Comparison of ENCODE assay signal across 18 cellular contexts in genomic region chr6:75350808-75351207, GRCh38.
"Had no signal": no experiment of that assay in that cellular context is flagged by ENCODE, and none has a peak within 500 bp of the region (broad histone marks: within the 10 kb centered on the region; RNA-seq: fewer than 3 reads in every experiment).

No MANE protein-coding gene starts in this region.

- DNase-seq: colonic mucosa; dermis blood vessel endothelial cell; erythroblast; foreskin keratinocyte; kidney; left colon; spleen; stimulated activated CD4-positive, alpha-beta T cell treated with anti-CD3 and anti-CD28 coated beads, Interleukin-15, amount 100 ng/mL, for 24 hours; stimulated activated CD4-positive, alpha-beta T cell treated with anti-CD3 and anti-CD28 coated beads, Interleukin-1b, Interleukin-23, amount 100 ng/mL, for 48 hours; stimulated activated CD4-positive, alpha-beta T cell treated with anti-CD3 and anti-CD28 coated beads, Interleukin-4, amount 100 ng/mL, for 4 hours; stimulated activated naive B cell treated with anti-CD40 and anti-IgM and Interleukin-4, amounts not matched to agents 10 μg/mL and 1 μg/mL and 100 μg/mL, for 72 hours; stimulated activated naive CD8-positive, alpha-beta T cell treated with anti-CD3 and anti-CD28 coated beads, Interleukin-15, amount 100 ng/mL, for 72 hours; testis had no signal

- H3K9ac ChIP-seq: parathyroid adenoma had no signal

- H3K9me3 Mint-ChIP-seq: natural killer cell treated with Interleukin-12 subunit alpha and Interleukin-12 subunit beta and Interleukin-15 and Interleukin-18, amount 100 ng/mL, for 72 hours; stimulated activated naive CD8-positive, alpha-beta T cell treated with anti-CD3 and anti-CD28 coated beads, Interleukin-15, amount 100 ng/mL, for 72 hours had no signal

- H3K4me3 Mint-ChIP-seq: natural killer cell treated with Interleukin-12 subunit alpha and Interleukin-12 subunit beta and Interleukin-15 and Interleukin-18, amount 100 ng/mL, for 72 hours; stimulated activated naive B cell treated with anti-CD40 and anti-IgM and Interleukin-4, amounts not matched to agents 10 μg/mL and 1 μg/mL and 100 μg/mL, for 72 hours; stimulated activated naive CD8-positive, alpha-beta T cell treated with anti-CD3 and anti-CD28 coated beads, Interleukin-15, amount 100 ng/mL, for 72 hours had no signal

- H2AFZ ChIP-seq: parathyroid adenoma had no signal

- H3K27me3 ChIP-seq: colonic mucosa, hepatocyte, testis, tibial nerve had no signal

- H3K27ac Mint-ChIP-seq: natural killer cell treated with Interleukin-12 subunit alpha and Interleukin-12 subunit beta and Interleukin-15 and Interleukin-18, amount 100 ng/mL, for 72 hours; stimulated activated naive B cell treated with anti-CD40 and anti-IgM and Interleukin-4, amounts not matched to agents 10 μg/mL and 1 μg/mL and 100 μg/mL, for 72 hours; stimulated activated naive CD8-positive, alpha-beta T cell treated with anti-CD3 and anti-CD28 coated beads, Interleukin-15, amount 100 ng/mL, for 72 hours had no signal

- H3K36me3 Mint-ChIP-seq: natural killer cell treated with Interleukin-12 subunit alpha and Interleukin-12 subunit beta and Interleukin-15 and Interleukin-18, amount 100 ng/mL, for 72 hours; stimulated activated naive B cell treated with anti-CD40 and anti-IgM and Interleukin-4, amounts not matched to agents 10 μg/mL and 1 μg/mL and 100 μg/mL, for 72 hours had no signal

- H3K27ac ChIP-seq: colonic mucosa, foreskin keratinocyte, hepatocyte, parathyroid adenoma, prostate gland, spleen, testis, tibial nerve had no signal

- H3K4me3 ChIP-seq: colonic mucosa, hepatocyte, prostate gland, spleen, testis, tibial nerve had no signal

- H3K79me2 ChIP-seq: hepatocyte, parathyroid adenoma had no signal

- H3K9me3 ChIP-seq: colonic mucosa, prostate gland, spleen, testis, tibial nerve had no signal

- H3K36me3 ChIP-seq: colonic mucosa, prostate gland, spleen, tibial nerve had no signal

- H3K4me1 ChIP-seq: colonic mucosa, foreskin keratinocyte, prostate gland had no signal
